ENCODE assay signal across 8 cellular contexts in genomic region chr14:90599748-90600507, GRCh38.
DNase-seq lines count a peak whose midpoint lies in the region; TF ChIP-seq lines count a peak whose summit lies in the region.
"Had no signal": no experiment of that assay in that cellular context is flagged by ENCODE, and none has a peak within 500 bp of the region (broad histone marks: within the 10 kb centered on the region; RNA-seq: fewer than 3 reads in every experiment).

No MANE protein-coding gene starts in this region.

- TF ChIP-seq RAD21 in SK-N-SH (IDR thresholded peaks at IDR 0.05; ENCODE audit: low read length): peak; percentile 52

- H3K9me2 ChIP-seq in SK-N-SH: no peaks in the 10 kb centered on the region

- H2AFZ ChIP-seq in SK-N-SH (ENCODE audit: low read depth): no peak overlapping the region

- no peaks in the 10 kb centered on the region for H3F3A ChIP-seq in SK-N-SH (replicated peaks; ENCODE audit: insufficient read depth)

- POLR2A ChIA-PET in SK-N-SH (lab: Yijun Ruan, JAX): interaction anchor here (0.6 kb wide), 1 partner anchor 15 kb away, joined by 5 read pairs; no protein-coding TSS in a partner anchor

- no peak for TF ChIP-seq EP300 in SK-N-SH (IDR thresholded peaks at IDR 0.05; ENCODE audit: borderline replicate concordance in 1 of 2, low read depth in 1 of 2, low read length in 1 of 2)

- CTCF ChIA-PET in SK-N-SH (lab: Yijun Ruan, JAX): interaction anchor here (0.6 to 2.2 kb wide), 6 partner anchors 15 to 201 kb away, joined by 3 to 11 read pairs (median 4); no protein-coding TSS in a partner anchor

- peak; percentile 27 for TF ChIP-seq CTCF in SK-N-SH (IDR thresholded peaks at IDR 0.05)
- peak; percentile 13 for TF ChIP-seq CTCF in fibroblast of pulmonary artery (IDR thresholded peaks at IDR 0.05; ENCODE audit: low read length, missing control alignments)
- peak; percentile 62 for TF ChIP-seq CTCF in retinal pigment epithelial cell (conservative IDR thresholded peaks at IDR 0.05; ENCODE audit: low read depth, low read length)

- no peaks in the 10 kb centered on the region for H3K79me2 ChIP-seq in SK-N-SH (ENCODE audit: insufficient read depth)

- no peak overlapping the region for H3K9ac ChIP-seq in SK-N-SH

- H3K4me2 ChIP-seq in SK-N-SH: no peak overlapping the region

- no peaks in the 10 kb centered on the region for H3K27me3 ChIP-seq in SK-N-SH (ENCODE audit: insufficient read depth)

- H3K4me1 ChIP-seq in SK-N-SH (ENCODE audit: control insufficient read depth in 1 of 2, insufficient read depth in 2 of 2, low read depth in 1 of 2, low read length in 1 of 2): peaks cover 11 to 12% of the 10 kb centered on the region in 2 experiments; a peak in 3 of 4 replicates

- no peak overlapping the region; a peak in 1 of 4 replicates for H3K27ac ChIP-seq in SK-N-SH (ENCODE audit: low read depth in 2 of 2, low read length in 1 of 2)

- H3K9me3 ChIP-seq in SK-N-SH: no peaks in the 10 kb centered on the region

- no peaks in the 10 kb centered on the region for H3K36me3 ChIP-seq in SK-N-SH (replicated peaks in 1 of 2; ENCODE audit: control insufficient read depth in 1 of 2, insufficient read depth in 2 of 2, low read length in 1 of 2)

- no peak overlapping the region for H3K4me3 ChIP-seq in SK-N-SH (ENCODE audit: low read depth in 2 of 2, low read length in 1 of 2)
- no peak overlapping the region for H3K4me3 ChIP-seq in fibroblast of pulmonary artery (replicated peaks; ENCODE audit: low read depth, low read length)
- H3K4me3 ChIP-seq in retinal pigment epithelial cell (ENCODE audit: low read length): peak overlapping the region; percentile 13

- no peaks in the 10 kb centered on the region for H4K20me1 ChIP-seq in SK-N-SH (ENCODE audit: insufficient read depth)

- 91% methylated on average over 12 of the region's 12 CpGs for WGBS in SK-N-SH (ENCODE audit: low lambda C conversion rate)

- DNase-seq in HT-29 (ENCODE audit: low spot score): peak; percentile 36
- DNase-seq in SK-N-SH: no peak
- peak; percentile 48 for DNase-seq in fibroblast of pulmonary artery (ENCODE audit: low read depth)
- peak; percentile 45 for DNase-seq in retinal pigment epithelial cell (ENCODE audit: low read depth)
- DNase-seq in AG08396 (ENCODE audit: low spot score): no peak
- no peak for DNase-seq in HCEC 1CT
- no peak for DNase-seq in hepatic stellate cell (ENCODE audit: low spot score)
- DNase-seq: stimulated activated CD4-positive, alpha-beta T cell treated with anti-CD3 and anti-CD28 coated beads, Interleukin-12 subunit alpha, Interleukin-12 subunit beta, amount 100 ng/mL, for 4 hours had no signal

TF ChIP-seq in SK-N-SH, 30 proteins besides CTCF, POLR2A, EP300 and RAD21:
- no peak for TF ChIP-seq SIN3A (IDR thresholded peaks at IDR 0.05; ENCODE audit: borderline replicate concordance, low read depth, low read length)
- no peak for TF ChIP-seq MEF2A (IDR thresholded peaks at IDR 0.05; ENCODE audit: borderline replicate concordance, low read depth)
- TF ChIP-seq TAF1 (IDR thresholded peaks at IDR 0.05; ENCODE audit: borderline replicate concordance, low read depth, low read length): no peak
- TF ChIP-seq MXI1 (IDR thresholded peaks at IDR 0.05; ENCODE audit: low read depth, low read length): no peak
- TF ChIP-seq FOXJ3 (CRISPR knock-in tag; IDR thresholded peaks at IDR 0.05): no peak
- no peak for TF ChIP-seq TEAD4 (IDR thresholded peaks at IDR 0.05; ENCODE audit: borderline replicate concordance, insufficient read depth)
- no peak for TF ChIP-seq IRF3 (IDR thresholded peaks at IDR 0.05; ENCODE audit: low read depth, low read length)
- TF ChIP-seq, protein P1, sequence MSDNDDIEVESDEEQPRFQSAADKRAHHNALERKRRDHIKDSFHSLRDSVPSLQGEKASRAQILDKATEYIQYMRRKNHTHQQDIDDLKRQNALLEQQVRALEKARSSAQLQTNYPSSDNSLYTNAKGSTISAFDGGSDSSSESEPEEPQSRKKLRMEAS (IDR thresholded peaks at IDR 0.05; ENCODE audit: low read depth): no peak
- no peak for TF ChIP-seq RXRA (IDR thresholded peaks at IDR 0.05; ENCODE audit: borderline replicate concordance, low read depth)
- no peak for TF ChIP-seq NRF1 (IDR thresholded peaks at IDR 0.05; ENCODE audit: low read depth, low read length)
- TF ChIP-seq PBX3 (IDR thresholded peaks at IDR 0.05): no peak
- no peak for TF ChIP-seq NFIC (IDR thresholded peaks at IDR 0.05; ENCODE audit: borderline replicate concordance)
- no peak for TF ChIP-seq CHD2 (IDR thresholded peaks at IDR 0.05; ENCODE audit: low read length, partially characterized antibody)
- no peak for TF ChIP-seq USF1 (IDR thresholded peaks at IDR 0.05; ENCODE audit: borderline replicate concordance, low read depth)
- TF ChIP-seq FOXM1 (IDR thresholded peaks at IDR 0.05; ENCODE audit: low read depth): no peak
- TF ChIP-seq SMC3 (IDR thresholded peaks at IDR 0.05; ENCODE audit: low read depth, low read length): no peak

Comparison
In these comparisons a context has a peak if more than half of its experiments do, and no peak if none do; other contexts are left out.
1. DNase-seq: peak in HT-29 (single experiment), fibroblast of pulmonary artery (single experiment) and retinal pigment epithelial cell (single experiment); none in SK-N-SH (single experiment), AG08396 (single experiment), HCEC 1CT (single experiment) and hepatic stellate cell (single experiment).
2. Peak in every context shown above with its lines, with median percentiles within 50 percentile points of each other: CTCF ChIP-seq.